21 cellular contexts compared by ENCODE assay signal in the genomic region with DNA sequence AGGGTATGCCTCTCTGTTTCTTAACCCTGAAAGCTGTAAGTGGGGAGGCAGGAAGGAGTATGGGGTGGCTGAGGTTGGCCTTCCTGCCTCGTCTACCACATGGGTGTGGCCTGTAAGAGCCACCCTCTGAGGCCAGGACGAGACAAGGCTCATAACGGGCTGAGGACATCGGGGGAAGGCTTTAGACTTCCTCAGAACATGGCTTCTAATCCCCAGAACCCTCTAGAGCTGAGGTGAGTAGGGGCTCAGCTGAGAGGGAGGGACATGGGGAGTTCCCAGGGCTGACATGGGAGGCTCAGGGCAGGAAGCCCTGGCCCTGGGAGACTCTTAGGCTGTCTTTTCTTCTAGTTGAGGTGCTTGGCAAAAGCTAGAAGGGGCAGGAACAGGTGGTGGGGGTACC. TPM values are rescaled to one million over a fixed set of nuclear protein-coding genes. Genes with fewer than 3 reads are reported as not detected.
DNase-seq lines count a peak whose midpoint lies in the region; ATAC-seq, FAIRE-seq and TF ChIP-seq lines count a peak whose summit lies in the region.
"Had no signal": no experiment of that assay in that cellular context is flagged by ENCODE, and none has a peak within 500 bp of the region (broad histone marks: within the 10 kb centered on the region; RNA-seq: fewer than 3 reads in every experiment).

No MANE protein-coding gene starts in this region.

- peaks cover 12% of the 10 kb centered on the region for H3K36me3 Mint-ChIP-seq in CD4-positive, CD25-positive, alpha-beta regulatory T cell
- H3K36me3 Mint-ChIP-seq in activated CD4-positive, alpha-beta T cell treated with anti-CD3 and anti-CD28 coated beads, Interleukin-2, amount 10 ng/mL, durations not matched to agents 7 days and 5 days (ENCODE audit: low read depth) = peaks cover 8% of the 10 kb centered on the region
- peaks cover 0 to 7% (median under 1%) of the 10 kb centered on the region in 3 donors for H3K36me3 Mint-ChIP-seq in immature natural killer cell

- H3K9me3 Mint-ChIP-seq in CD4-positive, CD25-positive, alpha-beta regulatory T cell = no peaks in the 10 kb centered on the region
- no peaks in the 10 kb centered on the region for H3K9me3 Mint-ChIP-seq in activated CD4-positive, alpha-beta T cell treated with anti-CD3 and anti-CD28 coated beads, Interleukin-2, amount 10 ng/mL, durations not matched to agents 7 days and 5 days
- H3K9me3 Mint-ChIP-seq in immature natural killer cell = no peaks in the 10 kb centered on the region

- TF ChIP-seq POLR2A in GM12892 (IDR thresholded peaks at IDR 0.05; ENCODE audit: low read depth, low read length) = no peak

- H3K27ac Mint-ChIP-seq in CD4-positive, CD25-positive, alpha-beta regulatory T cell = peak overlapping the region in 2 of 3 donors; percentile 90 to 95
- peak overlapping the region; percentile 96 for H3K27ac Mint-ChIP-seq in activated CD4-positive, alpha-beta T cell treated with anti-CD3 and anti-CD28 coated beads, Interleukin-2, amount 10 ng/mL, durations not matched to agents 7 days and 5 days
- H3K27ac Mint-ChIP-seq in immature natural killer cell = peak overlapping the region; percentile 90 to 95 (median 93)

- peaks cover 0 to 39% (median 23%) of the 10 kb centered on the region in 4 donors for H3K4me1 Mint-ChIP-seq in CD4-positive, CD25-positive, alpha-beta regulatory T cell
- H3K4me1 Mint-ChIP-seq in activated CD4-positive, alpha-beta T cell treated with anti-CD3 and anti-CD28 coated beads, Interleukin-2, amount 10 ng/mL, durations not matched to agents 7 days and 5 days = peaks cover 48% of the 10 kb centered on the region
- peaks cover 54 to 58% of the 10 kb centered on the region in 2 donors for H3K4me1 Mint-ChIP-seq in immature natural killer cell

- H3K4me3 Mint-ChIP-seq in CD4-positive, CD25-positive, alpha-beta regulatory T cell = peak overlapping the region; percentile 78 to 95 (median 86)
- H3K4me3 Mint-ChIP-seq in activated CD4-positive, alpha-beta T cell treated with anti-CD3 and anti-CD28 coated beads, Interleukin-2, amount 10 ng/mL, durations not matched to agents 7 days and 5 days = peak overlapping the region; percentile 82
- H3K4me3 Mint-ChIP-seq in immature natural killer cell = peak overlapping the region; percentile 89 to 98 (median 93)

- H3K27me3 ChIP-seq in CD4-positive, CD25-positive, alpha-beta regulatory T cell (ENCODE audit: control insufficient read depth, insufficient read depth, low read length) = no peaks in the 10 kb centered on the region
- H3K27me3 ChIP-seq: heart right ventricle, right lobe of liver had no signal

- FAIRE-seq in GM12892 (lab: Jason Lieb, UNC) = peak; percentile 30
- FAIRE-seq: G401.6 had no signal

- no peaks in the 10 kb centered on the region for H3K27me3 Mint-ChIP-seq in CD4-positive, CD25-positive, alpha-beta regulatory T cell
- H3K27me3 Mint-ChIP-seq in activated CD4-positive, alpha-beta T cell treated with anti-CD3 and anti-CD28 coated beads, Interleukin-2, amount 10 ng/mL, durations not matched to agents 7 days and 5 days = no peaks in the 10 kb centered on the region
- peaks cover 0 to 2% (median 0%) of the 10 kb centered on the region in 3 donors for H3K27me3 Mint-ChIP-seq in immature natural killer cell (ENCODE audit: low read depth in 3 of 3)

- ATAC-seq in CD4-positive, CD25-positive, alpha-beta regulatory T cell (ENCODE audit: low read depth in 2 of 2) = peak; percentile 77 to 88
- ATAC-seq in sciatic nerve = no peak
- ATAC-seq: heart right ventricle, left cardiac atrium, right lobe of liver had no signal

- H3K4me1 ChIP-seq in CD4-positive, CD25-positive, alpha-beta regulatory T cell (ENCODE audit: control insufficient read depth, insufficient read depth, low read length, poor library complexity, severe bottlenecking) = peaks cover 19% of the 10 kb centered on the region
- H3K4me1 ChIP-seq: right lobe of liver had no signal

- H3K4me3 ChIP-seq in CD4-positive, CD25-positive, alpha-beta regulatory T cell (ENCODE audit: low read depth, low read length) = peak overlapping the region; percentile 79
- H3K4me3 ChIP-seq: right lobe of liver had no signal

- POLR2A ChIA-PET in activated CD4-positive, alpha-beta T cell treated with anti-CD3 and anti-CD28 coated beads, Interleukin-2, amount 10 ng/mL, durations not matched to agents 7 days and 5 days (lab: Charles Lee) = no interaction called here

- peak in 2 of 3 donors; percentile 38 to 89 for DNase-seq in CD4-positive, CD25-positive, alpha-beta regulatory T cell
- DNase-seq in GM12892 (ENCODE audit: insufficient read length) (no peak), immature natural killer cell (peak; percentile 42 to 57 (median 55)), NCI-H774 (lab: John Stamatoyannopoulos, UW) (no peak), NCI-H748 treated with DMSO at 0.1 percent for 48 hours (lab: John Stamatoyannopoulos, UW) (no peak), NCI-H2171 (lab: John Stamatoyannopoulos, UW) (no peak), sciatic nerve (ENCODE audit: low spot score) (no peak)
- peak; percentile 72 for DNase-seq in activated CD4-positive, alpha-beta T cell treated with anti-CD3 and anti-CD28 coated beads, Interleukin-2, amount 10 ng/mL, durations not matched to agents 7 days and 5 days
- DNase-seq: cerebellar nuclear complex, erythroblast, heart right ventricle, left cardiac atrium, NCI-H1417, NCI-H510A treated with DMSO at 0.1 percent for 48 hours, right lobe of liver, substantia nigra, T1000 had no signal

- peak overlapping the region; percentile 15 for H3K27ac ChIP-seq in CD4-positive, CD25-positive, alpha-beta regulatory T cell (ENCODE audit: insufficient read depth, low read length, poor library complexity, severe bottlenecking)
- H3K27ac ChIP-seq: C4-2B, right lobe of liver, RWPE1 had no signal

- intact Hi-C loops in sciatic nerve (cut with DNase I) = no loop called here

- no peaks in the 10 kb centered on the region for H3K9me3 ChIP-seq in CD4-positive, CD25-positive, alpha-beta regulatory T cell (ENCODE audit: control insufficient read depth in 2 of 2, low read length in 2 of 2)
- H3K9me3 ChIP-seq: heart right ventricle, right lobe of liver had no signal

- CTCF ChIA-PET in activated CD4-positive, alpha-beta T cell treated with anti-CD3 and anti-CD28 coated beads, Interleukin-2, amount 10 ng/mL, durations not matched to agents 7 days and 5 days (lab: Charles Lee) = interaction anchor here (1.1 to 1.9 kb wide), 3 partner anchors 11 to 223 kb away, joined by 3 to 5 read pairs (median 4); no protein-coding TSS in a partner anchor

- H3K36me3 ChIP-seq in CD4-positive, CD25-positive, alpha-beta regulatory T cell (ENCODE audit: control insufficient read depth, insufficient read depth, low read length) = no peaks in the 10 kb centered on the region

RNA-seq across cellular contexts. Expression of a gene that starts 36.7 kb away (rescaled TPM):
- not detected for total RNA-seq in CD4-positive, CD25-positive, alpha-beta regulatory T cell
- not detected for polyA plus RNA-seq in CD4-positive, CD25-positive, alpha-beta regulatory T cell
- polyA plus RNA-seq in GM12892 (2012; ENCODE audit: missing spikeins) = 0.66 TPM
- total RNA-seq in activated CD4-positive, alpha-beta T cell treated with anti-CD3 and anti-CD28 coated beads, Interleukin-2, amount 10 ng/mL, durations not matched to agents 7 days and 5 days = not detected
- not detected for polyA plus RNA-seq in immature natural killer cell
- not detected for total RNA-seq in sciatic nerve
- total RNA-seq: heart right ventricle, left cardiac atrium, myocyte had no signal

Comparison
In these comparisons a context has a peak if more than half of its experiments do, and no peak if none do; other contexts are left out.
1. DNase-seq: peak in CD4-positive, CD25-positive, alpha-beta regulatory T cell (2 of 3), activated CD4-positive, alpha-beta T cell treated with anti-CD3 and anti-CD28 coated beads, Interleukin-2, amount 10 ng/mL, durations not matched to agents 7 days and 5 days (single experiment) and immature natural killer cell (3 of 3); none in GM12892 (single experiment), NCI-H774 (single experiment), NCI-H748 treated with DMSO at 0.1 percent for 48 hours (single experiment), NCI-H2171 (single experiment) and sciatic nerve (single experiment).
2. Peak in every context shown above with its lines, with median percentiles within 50 percentile points of each other: H3K27ac Mint-ChIP-seq and H3K4me3 Mint-ChIP-seq.